8 cellular contexts compared by ENCODE assay signal in genomic region chr6:44245912-44246662, GRCh38. TPM values are rescaled to one million over a fixed set of nuclear protein-coding genes. Genes with fewer than 3 reads are reported as not detected.
DNase-seq lines count a peak whose midpoint lies in the region; ATAC-seq and TF ChIP-seq lines count a peak whose summit lies in the region.

No MANE protein-coding gene starts in this region.

- H3K9me3 Mint-ChIP-seq in glutamatergic neuron (ENCODE audit: unreplicated experiment) (peaks cover 26% of the 10 kb centered on the region), osteocyte (ENCODE audit: unreplicated experiment) (no peaks in the 10 kb centered on the region)

- TF ChIP-seq POLR2A in thyroid gland (IDR thresholded peaks at IDR 0.05): peak in 1 of 2 donors; percentile 88

- no peaks in the 10 kb centered on the region; the same call in none of the 2 replicates for H3K4me1 ChIP-seq in SJCRH30
- peaks cover 8 to 26% of the 10 kb centered on the region in 2 donors for H3K4me1 ChIP-seq in thyroid gland

- H3K4me1 Mint-ChIP-seq in glutamatergic neuron (ENCODE audit: low read depth, unreplicated experiment) (peaks cover 25% of the 10 kb centered on the region), osteocyte (ENCODE audit: unreplicated experiment) (peaks cover 31% of the 10 kb centered on the region)

- H3K27me3 Mint-ChIP-seq in glutamatergic neuron (ENCODE audit: unreplicated experiment): peaks cover 25% of the 10 kb centered on the region
- H3K27me3 Mint-ChIP-seq in osteocyte (ENCODE audit: unreplicated experiment): no peaks in the 10 kb centered on the region

- intact Hi-C loops in thyroid gland (cut with DNase I): no loop called here

- H3K4me3 Mint-ChIP-seq in glutamatergic neuron (ENCODE audit: unreplicated experiment) (peak overlapping the region; percentile 98), osteocyte (ENCODE audit: unreplicated experiment) (peak overlapping the region; percentile 93)

- H3K9me3 ChIP-seq in SJCRH30 (replicated peaks) (no peaks in the 10 kb centered on the region), thyroid gland (no peaks in the 10 kb centered on the region)

- peak overlapping the region; percentile 99 for H3K27ac Mint-ChIP-seq in glutamatergic neuron (ENCODE audit: unreplicated experiment)
- H3K27ac Mint-ChIP-seq in osteocyte (ENCODE audit: unreplicated experiment): peak overlapping the region; percentile 96

- WGBS in thyroid gland, 2 donors: 0 to 1% methylated on average over 6 to 11 of the region's 62 CpGs

- H3K27ac ChIP-seq in SJCRH30 (peak overlapping the region; percentile 84), thyroid gland (peak overlapping the region; percentile 98 to 100 (median 100))

- H3K36me3 Mint-ChIP-seq in glutamatergic neuron (ENCODE audit: unreplicated experiment): peaks cover 11% of the 10 kb centered on the region
- peaks cover 25% of the 10 kb centered on the region for H3K36me3 Mint-ChIP-seq in osteocyte (ENCODE audit: unreplicated experiment)

- peak; percentile 99 for DNase-seq in ELF-1 (ENCODE audit: low read depth, low spot score)
- peak; percentile 83 for DNase-seq in KBM-7
- DNase-seq in SJCRH30: peak; percentile 82
- peak; percentile 89 for DNase-seq in activated naive CD4-positive, alpha-beta T cell treated with anti-CD3 and anti-CD28 coated beads, Interleukin-2, amount 50 U/mL, for 16 hours
- DNase-seq in glutamatergic neuron: peak; percentile 98
- DNase-seq in osteocyte (ENCODE audit: extremely low spot score, unreplicated experiment): peak; percentile 92
- peak; percentile 96 for DNase-seq in thyroid gland

- H3K4me3 ChIP-seq in SJCRH30: peak overlapping the region; percentile 93
- H3K4me3 ChIP-seq in thyroid gland (replicated peaks in 1 of 3): peak overlapping the region; percentile 33 to 76 (median 72)

- H3K36me3 ChIP-seq in SJCRH30: peaks cover 37% of the 10 kb centered on the region
- peaks cover 20 to 26% of the 10 kb centered on the region in 2 donors for H3K36me3 ChIP-seq in thyroid gland

- ATAC-seq in GM21723 (IDR thresholded peaks at IDR 0.05; ENCODE audit: unreplicated experiment): peak; percentile 53

- in situ Hi-C loops in KBM-7 (cut with MboI; ENCODE audit: low pct_unique_long_range_greater_than_20kb, low sequenced_read_pairs): no loop called here

- no peaks in the 10 kb centered on the region for H3K27me3 ChIP-seq in SJCRH30
- H3K27me3 ChIP-seq in thyroid gland: no peaks in the 10 kb centered on the region

- TF ChIP-seq CTCF in glutamatergic neuron (IDR thresholded peaks at IDR 0.05; ENCODE audit: partially characterized antibody, unreplicated experiment) (no peak), osteocyte (IDR thresholded peaks at IDR 0.05) (peak; percentile 33), thyroid gland (IDR thresholded peaks at IDR 0.05) (no peak)

RNA-seq across cellular contexts. Expression of gene HSP90AB1, which starts 0.8 kb away (rescaled TPM):
- total RNA-seq in SJCRH30 (2014; rRNA removed; shearing (Covaris generic)): 1,351 and 1,358 TPM in 2 replicates
- total RNA-seq in glutamatergic neuron (ENCODE audit: unreplicated experiment): 771 TPM
- total RNA-seq in osteocyte: 509 and 527 TPM in 2 replicates
- 100 to 1,000 TPM; 556 to 669 (median 586) TPM for total RNA-seq in thyroid gland

RNA-seq across cellular contexts. Expression of gene SLC35B2, which starts 11.2 kb away (rescaled TPM):
- 27.8 and 28.5 TPM in 2 replicates for total RNA-seq in SJCRH30 (2014; rRNA removed; shearing (Covaris generic))
- 71.8 TPM for total RNA-seq in glutamatergic neuron (ENCODE audit: unreplicated experiment)
- total RNA-seq in osteocyte: 77.0 and 88.4 TPM in 2 replicates
- 10 to 100 TPM; 28.5 to 46.5 (median 41.8) TPM for total RNA-seq in thyroid gland

RNA-seq across cellular contexts. Expression of gene NFKBIE, which starts 19.3 kb away (rescaled TPM):
- total RNA-seq in SJCRH30 (2014; rRNA removed; shearing (Covaris generic)): 7.8 and 9.6 TPM in 2 replicates
- 15.3 TPM for total RNA-seq in glutamatergic neuron (ENCODE audit: unreplicated experiment)
- 11.1 and 13.1 TPM in 2 replicates for total RNA-seq in osteocyte
- total RNA-seq in thyroid gland: 10 to 100 TPM in 2 of 4 donors, 1 to 10 TPM in 2; 5.1 to 16.9 (median 13.2) TPM

RNA-seq across cellular contexts. Expression of gene SLC29A1, which starts 22.7 kb away (rescaled TPM):
- 102 and 109 TPM in 2 replicates for total RNA-seq in SJCRH30 (2014; rRNA removed; shearing (Covaris generic))
- total RNA-seq in glutamatergic neuron (ENCODE audit: unreplicated experiment) (20.0 TPM), osteocyte (130 and 135 TPM in 2 replicates), thyroid gland (10 to 100 TPM; 39.7 to 83.3 (median 55.8) TPM)

RNA-seq across cellular contexts. Expression of gene TMEM151B, which starts 24.2 kb away (rescaled TPM):
- total RNA-seq in SJCRH30 (2014; rRNA removed; shearing (Covaris generic)): 1.2 and 1.5 TPM in 2 replicates
- total RNA-seq in glutamatergic neuron (ENCODE audit: unreplicated experiment) (51.3 TPM), osteocyte (0.08 TPM in 1 of 2 replicates, not detected in the other), thyroid gland (not detected)

Comparison
In these comparisons a context has a peak if more than half of its experiments do, and no peak if none do; other contexts are left out.
1. Peak in every context shown above with its lines: DNase-seq, ATAC-seq, H3K4me3 ChIP-seq and H3K27ac ChIP-seq.